In genomic region chr1:27332536-27333281, GRCh38 we compare ENCODE assay signal across 8 cellular contexts. TPM values are rescaled to one million over a fixed set of nuclear protein-coding genes. Genes with fewer than 3 reads are reported as not detected.
DNase-seq lines count a peak whose midpoint lies in the region; ATAC-seq and TF ChIP-seq lines count a peak whose summit lies in the region.

No MANE protein-coding gene starts in this region.

- peak overlapping the region; percentile 5 for H2AK5ac ChIP-seq in neuronal stem cell (ENCODE audit: low read depth, low read length)

- H3K27ac Mint-ChIP-seq in activated CD8-positive, alpha-beta memory T cell treated with anti-CD3 and anti-CD28 coated beads, Interleukin-2, amount 10 ng/mL, durations not matched to agents 7 days and 5 days = peak overlapping the region; percentile 57

- no peak overlapping the region for H2BK5ac ChIP-seq in neuronal stem cell (ENCODE audit: low read length)

- TF ChIP-seq POLR2A in esophagus squamous epithelium (IDR thresholded peaks at IDR 0.05) = no peak
- TF ChIP-seq POLR2A in GM18505 (IDR thresholded peaks at IDR 0.05; ENCODE audit: borderline replicate concordance, extremely low read depth, insufficient read depth, insufficient read length) = no peak

- peaks cover 20% of the 10 kb centered on the region for H3K4me1 Mint-ChIP-seq in activated CD8-positive, alpha-beta memory T cell treated with anti-CD3 and anti-CD28 coated beads, Interleukin-2, amount 10 ng/mL, durations not matched to agents 7 days and 5 days

- H3K14ac ChIP-seq in neuronal stem cell (ENCODE audit: low read length) = peak overlapping the region; percentile 72

- intact Hi-C loops in esophagus squamous epithelium (cut with DNase I) = no loop called here

- H3K9ac ChIP-seq in neuronal stem cell (ENCODE audit: low read depth, low read length, poor library complexity) = peak overlapping the region; percentile 80

- peaks cover 48% of the 10 kb centered on the region for H3K36me3 ChIP-seq in GM06990 (ENCODE audit: control insufficient read depth, insufficient read depth, low read length)
- peaks cover 42 to 100% (median 50%) of the 10 kb centered on the region in 3 donors for H3K36me3 ChIP-seq in esophagus squamous epithelium
- peaks cover 39 to 86% of the 10 kb centered on the region in 2 donors for H3K36me3 ChIP-seq in neuronal stem cell (replicated peaks in 1 of 2; ENCODE audit: control insufficient read depth in 2 of 2, insufficient read depth in 2 of 2, low read length in 2 of 2)

- peak overlapping the region in 2 of 4 donors; percentile 52 to 57 for H3K27ac ChIP-seq in esophagus squamous epithelium
- no peak overlapping the region for H3K27ac ChIP-seq in neuronal stem cell (replicated peaks; ENCODE audit: low read length)

- H3K18ac ChIP-seq in neuronal stem cell (ENCODE audit: low read length) = no peak overlapping the region

- H2BK120ac ChIP-seq in neuronal stem cell (ENCODE audit: low read depth, low read length) = no peak overlapping the region

- H2BK15ac ChIP-seq in neuronal stem cell (ENCODE audit: low read length) = no peak overlapping the region

- H4K91ac ChIP-seq in neuronal stem cell (ENCODE audit: low read depth, low read length, poor library complexity) = no peak overlapping the region

- H3K9me3 ChIP-seq in esophagus squamous epithelium = no peaks in the 10 kb centered on the region
- no peaks in the 10 kb centered on the region for H3K9me3 ChIP-seq in neuronal stem cell (replicated peaks in 1 of 2; ENCODE audit: control insufficient read depth in 2 of 2, insufficient read depth in 1 of 2, low read depth in 1 of 2, low read length in 2 of 2)

- H3K4me2 ChIP-seq in neuronal stem cell (ENCODE audit: insufficient read depth, low read length, poor library complexity, severe bottlenecking) = no peak overlapping the region

- WGBS in esophagus squamous epithelium, 2 donors = 72 to 81% methylated on average over 4 to 6 of the region's 11 CpGs
- WGBS in neuronal stem cell (ENCODE audit: extremely low coverage in 2 of 2, insufficient read length in 2 of 2, insufficient replicate concordance in 1 of 2), 2 donors = no CpG with 5 or more reads among the region's 11 CpGs

- H4K8ac ChIP-seq in neuronal stem cell (ENCODE audit: low read depth, low read length) = no peak overlapping the region

- DNase-seq in GM06990 (ENCODE audit: extremely low read depth, insufficient read length) (no peak), NCI-H1105 treated with DMSO at 0.1 percent for 48 hours (lab: John Stamatoyannopoulos, UW) (peak; percentile 11), esophagus squamous epithelium (lab: John Stamatoyannopoulos, UW) (no peak), neuronal stem cell (ENCODE audit: low spot score) (no peak)
- peak; percentile 61 for DNase-seq in activated CD8-positive, alpha-beta memory T cell treated with anti-CD3 and anti-CD28 coated beads, Interleukin-2, amount 10 ng/mL, durations not matched to agents 7 days and 5 days

- H2BK12ac ChIP-seq in neuronal stem cell (ENCODE audit: low read length) = no peak overlapping the region

- H3K4me3 Mint-ChIP-seq in activated CD8-positive, alpha-beta memory T cell treated with anti-CD3 and anti-CD28 coated beads, Interleukin-2, amount 10 ng/mL, durations not matched to agents 7 days and 5 days = no peak overlapping the region

- CTCF ChIA-PET in activated CD8-positive, alpha-beta memory T cell treated with anti-CD3 and anti-CD28 coated beads, Interleukin-2, amount 10 ng/mL, durations not matched to agents 7 days and 5 days (lab: Charles Lee) = interaction anchor here (0.5 to 4.3 kb wide), 39 partner anchors 9 to 398 kb away, joined by 3 to 73 read pairs (median 5); partner anchors contain the start of genes CD164L2, MAP3K6 and SYTL1

- H3K23ac ChIP-seq in neuronal stem cell (ENCODE audit: low read depth, low read length, poor library complexity) = peak overlapping the region; percentile 77

- H3K4me3 ChIP-seq in GM06990 (replicated peaks; ENCODE audit: low read depth, low read length) (no peak overlapping the region), esophagus squamous epithelium (no peak overlapping the region), neuronal stem cell (ENCODE audit: low read length in 2 of 2) (peak overlapping the region in 1 of 2 donors; percentile 33)

- H3K36me3 Mint-ChIP-seq in activated CD8-positive, alpha-beta memory T cell treated with anti-CD3 and anti-CD28 coated beads, Interleukin-2, amount 10 ng/mL, durations not matched to agents 7 days and 5 days = peaks cover 17% of the 10 kb centered on the region

- TF ChIP-seq CTCF in GM06990 (IDR thresholded peaks at IDR 0.05; ENCODE audit: insufficient read depth, low read length, poor library complexity, severe bottlenecking) (peak; percentile 87), esophagus squamous epithelium (IDR thresholded peaks at IDR 0.05) (peak; percentile 76 to 86 (median 83))

- H3K9me3 Mint-ChIP-seq in activated CD8-positive, alpha-beta memory T cell treated with anti-CD3 and anti-CD28 coated beads, Interleukin-2, amount 10 ng/mL, durations not matched to agents 7 days and 5 days (ENCODE audit: low read depth) = no peaks in the 10 kb centered on the region

- no peaks in the 10 kb centered on the region for H3K27me3 Mint-ChIP-seq in activated CD8-positive, alpha-beta memory T cell treated with anti-CD3 and anti-CD28 coated beads, Interleukin-2, amount 10 ng/mL, durations not matched to agents 7 days and 5 days

- no peaks in the 10 kb centered on the region for H3K27me3 ChIP-seq in GM06990 (replicated peaks; ENCODE audit: control insufficient read depth, insufficient read depth, low read length)
- no peaks in the 10 kb centered on the region for H3K27me3 ChIP-seq in esophagus squamous epithelium
- peaks cover 0 to 2% (median 0%) of the 10 kb centered on the region in 3 experiments for H3K27me3 ChIP-seq in neuronal stem cell (ENCODE audit: control insufficient read depth in 3 of 3, insufficient read depth in 3 of 3, low read depth in 1 of 3, low read length in 3 of 3)

- no peaks in the 10 kb centered on the region for H3K79me1 ChIP-seq in neuronal stem cell (ENCODE audit: low read depth, low read length)

- peaks cover 5 to 37% (median 11%) of the 10 kb centered on the region in 3 donors for H3K4me1 ChIP-seq in esophagus squamous epithelium
- H3K4me1 ChIP-seq in neuronal stem cell (ENCODE audit: control insufficient read depth in 2 of 2, insufficient read depth in 1 of 2, low read depth in 1 of 2, low read length in 2 of 2) = peaks cover 0 to 1% of the 10 kb centered on the region in 2 donors

- H3K4ac ChIP-seq in neuronal stem cell (ENCODE audit: low read length) = no peak overlapping the region

- H2AFZ ChIP-seq in neuronal stem cell (ENCODE audit: low read length) = no peak overlapping the region

- peak; percentile 77 for ATAC-seq in activated CD8-positive, alpha-beta memory T cell treated with anti-CD3 and anti-CD28 coated beads, Interleukin-2, amount 10 ng/mL, durations not matched to agents 7 days and 5 days
- ATAC-seq in HG02884 (IDR thresholded peaks at IDR 0.05; ENCODE audit: unreplicated experiment) (no peak), GM21786 (IDR thresholded peaks at IDR 0.05; ENCODE audit: unreplicated experiment) (no peak), GM18505 (IDR thresholded peaks at IDR 0.05; ENCODE audit: unreplicated experiment) (no peak)

RNA-seq across cellular contexts. Expression of gene SYTL1, which starts 9.1 kb away (rescaled TPM):
- 10 to 100 TPM; 60.7 to 85.3 TPM for total RNA-seq in activated CD8-positive, alpha-beta memory T cell treated with anti-CD3 and anti-CD28 coated beads, Interleukin-2, amount 10 ng/mL, durations not matched to agents 7 days and 5 days
- total RNA-seq in esophagus squamous epithelium = 100 to 1,000 TPM in 3 of 4 donors, 10 to 100 TPM in 1; 74.7 to 182 (median 125) TPM
- polyA plus RNA-seq in neuronal stem cell (2013, experiment 1 of 2) = 8.5 TPM
- polyA plus RNA-seq in neuronal stem cell (2013, experiment 2 of 2) = 8.0 TPM

RNA-seq across cellular contexts. Expression of gene TMEM222, which starts 10.7 kb away (rescaled TPM):
- 10 to 100 TPM; 31.0 to 44.2 TPM for total RNA-seq in activated CD8-positive, alpha-beta memory T cell treated with anti-CD3 and anti-CD28 coated beads, Interleukin-2, amount 10 ng/mL, durations not matched to agents 7 days and 5 days
- total RNA-seq in esophagus squamous epithelium = 10 to 100 TPM; 20.0 to 33.0 (median 27.1) TPM
- 23.9 TPM for polyA plus RNA-seq in neuronal stem cell (2013, experiment 1 of 2)
- 22.3 TPM for polyA plus RNA-seq in neuronal stem cell (2013, experiment 2 of 2)

RNA-seq across cellular contexts. Expression of gene MAP3K6, which starts 34.1 kb away (rescaled TPM):
- total RNA-seq in activated CD8-positive, alpha-beta memory T cell treated with anti-CD3 and anti-CD28 coated beads, Interleukin-2, amount 10 ng/mL, durations not matched to agents 7 days and 5 days = 10 to 100 TPM in 1 of 2 experiments, 1 to 10 TPM in 1; 7.4 to 10.6 TPM
- 100 to 1,000 TPM in 1 of 4 donors, 10 to 100 TPM in 3; 72.3 to 121 (median 76.9) TPM for total RNA-seq in esophagus squamous epithelium
- polyA plus RNA-seq in neuronal stem cell (2013, experiment 1 of 2) = 8.4 TPM
- 8.3 TPM for polyA plus RNA-seq in neuronal stem cell (2013, experiment 2 of 2)

RNA-seq across cellular contexts. Expression of gene FCN3, which starts 41.9 kb away (rescaled TPM):
- total RNA-seq in activated CD8-positive, alpha-beta memory T cell treated with anti-CD3 and anti-CD28 coated beads, Interleukin-2, amount 10 ng/mL, durations not matched to agents 7 days and 5 days = not detected
- total RNA-seq in esophagus squamous epithelium = 1 to 10 TPM; 3.0 to 4.7 (median 4.3) TPM
- not detected for polyA plus RNA-seq in neuronal stem cell (2013, experiment 1 of 2)
- polyA plus RNA-seq in neuronal stem cell (2013, experiment 2 of 2) = not detected

RNA-seq across cellular contexts. Expression of gene CD164L2, which starts 50.4 kb away (rescaled TPM):
- total RNA-seq in activated CD8-positive, alpha-beta memory T cell treated with anti-CD3 and anti-CD28 coated beads, Interleukin-2, amount 10 ng/mL, durations not matched to agents 7 days and 5 days = not detected
- 10 to 100 TPM in 1 of 4 donors, 1 to 10 TPM in 3; 4.8 to 15.4 (median 6.5) TPM for total RNA-seq in esophagus squamous epithelium
- polyA plus RNA-seq in neuronal stem cell (2013, experiment 1 of 2) = 0.07 TPM
- 0.10 TPM for polyA plus RNA-seq in neuronal stem cell (2013, experiment 2 of 2)

Comparison
In these comparisons a context has a peak if more than half of its experiments do, and no peak if none do; other contexts are left out.
1. DNase-seq: peak in NCI-H1105 treated with DMSO at 0.1 percent for 48 hours (single experiment) and activated CD8-positive, alpha-beta memory T cell treated with anti-CD3 and anti-CD28 coated beads, Interleukin-2, amount 10 ng/mL, durations not matched to agents 7 days and 5 days (single experiment); none in GM06990 (single experiment), esophagus squamous epithelium (single experiment) and neuronal stem cell (single experiment).
2. RNA of gene MAP3K6, which starts 34.1 kb away (total RNA-seq): 72.3 to 121 TPM in esophagus squamous epithelium; 7.4 to 10.6 TPM in activated CD8-positive, alpha-beta memory T cell treated with anti-CD3 and anti-CD28 coated beads, Interleukin-2, amount 10 ng/mL, durations not matched to agents 7 days and 5 days; every median in the first group is over 4 times any median in the second.